8 cellular contexts compared by ENCODE assay signal in genomic region chr19:39409886-39410619, GRCh38. TPM values are rescaled to one million over a fixed set of nuclear protein-coding genes. Genes with fewer than 3 reads are reported as not detected.
DNase-seq lines count a peak whose midpoint lies in the region; ATAC-seq and TF ChIP-seq lines count a peak whose summit lies in the region.

No MANE protein-coding gene starts in this region.

- peaks cover 30% of the 10 kb centered on the region for H3K4me1 ChIP-seq in mucosa of descending colon (ENCODE audit: low read depth)
- H3K4me1 ChIP-seq in subcutaneous abdominal adipose tissue (ENCODE audit: control insufficient read depth in 5 of 5, insufficient read depth in 5 of 5, low read length in 5 of 5): peaks cover 20 to 53% (median 45%) of the 10 kb centered on the region in 5 donors

- POLR2A ChIA-PET in activated CD8-positive, alpha-beta T cell treated with anti-CD3 and anti-CD28 coated beads for 36 hours (lab: Charles Lee): interaction anchor here (0.6 to 4.5 kb wide), 4 partner anchors 13 to 36 kb away, joined by 3 to 50 read pairs (median 6); partner anchors contain the start of genes RPS16 and SUPT5H

- CTCF ChIA-PET in activated CD8-positive, alpha-beta T cell treated with anti-CD3 and anti-CD28 coated beads for 36 hours (lab: Charles Lee): interaction anchor here (3.9 kb wide), 1 partner anchor 12 kb away, joined by 32 read pairs; no protein-coding TSS in a partner anchor

- H3K27me3 Mint-ChIP-seq in activated CD8-positive, alpha-beta T cell treated with anti-CD3 and anti-CD28 coated beads for 36 hours: peaks cover 2% of the 10 kb centered on the region
- peaks cover 37% of the 10 kb centered on the region for H3K27me3 Mint-ChIP-seq in endothelial cell (ENCODE audit: unreplicated experiment)

- H3K9me3 ChIP-seq in mucosa of descending colon (no peaks in the 10 kb centered on the region), subcutaneous abdominal adipose tissue (ENCODE audit: control insufficient read depth in 5 of 5, low read length in 5 of 5) (no peaks in the 10 kb centered on the region)

- peak overlapping the region; percentile 79 for H3K4me3 Mint-ChIP-seq in activated CD8-positive, alpha-beta T cell treated with anti-CD3 and anti-CD28 coated beads for 36 hours
- peak overlapping the region; percentile 90 for H3K4me3 Mint-ChIP-seq in endothelial cell (ENCODE audit: unreplicated experiment)

- H3K9ac ChIP-seq in subcutaneous abdominal adipose tissue (ENCODE audit: low read length in 5 of 5): peak overlapping the region; percentile 12 to 66 (median 49)

- peaks cover 39% of the 10 kb centered on the region for H3K4me1 Mint-ChIP-seq in activated CD8-positive, alpha-beta T cell treated with anti-CD3 and anti-CD28 coated beads for 36 hours (ENCODE audit: low read depth)
- H3K4me1 Mint-ChIP-seq in endothelial cell (ENCODE audit: unreplicated experiment): peaks cover 35% of the 10 kb centered on the region

- H3K36me3 ChIP-seq in mucosa of descending colon (ENCODE audit: low read depth) (no peaks in the 10 kb centered on the region), subcutaneous abdominal adipose tissue (ENCODE audit: control insufficient read depth in 5 of 5, insufficient read depth in 5 of 5, low read length in 5 of 5) (peaks cover 0 to 22% (median 20%) of the 10 kb centered on the region in 5 donors)

- intact Hi-C loops in activated CD8-positive, alpha-beta T cell treated with anti-CD3 and anti-CD28 coated beads for 36 hours (cut with micrococcal nuclease): loop anchor here (5.0 to 10.0 kb wide), 2 partner anchors 73 to 285 kb away; partner anchors contain the start of genes GMFG and PAK4
- intact Hi-C loops in mucosa of descending colon (cut with DNase I, micrococcal nuclease): no loop called here

- H3K36me3 Mint-ChIP-seq in activated CD8-positive, alpha-beta T cell treated with anti-CD3 and anti-CD28 coated beads for 36 hours (ENCODE audit: low read depth): peaks cover 28% of the 10 kb centered on the region
- H3K36me3 Mint-ChIP-seq in endothelial cell (ENCODE audit: low read depth, unreplicated experiment): peaks cover 22% of the 10 kb centered on the region

- H3K27ac ChIP-seq in subcutaneous abdominal adipose tissue (ENCODE audit: low read depth, low read length): peak overlapping the region; percentile 99

- H3K4me3 ChIP-seq in mucosa of descending colon: peak overlapping the region; percentile 92
- H3K4me3 ChIP-seq in subcutaneous abdominal adipose tissue (ENCODE audit: low read depth in 1 of 5, low read length in 5 of 5): peak overlapping the region; percentile 65 to 100 (median 99)

- H3K27ac Mint-ChIP-seq in activated CD8-positive, alpha-beta T cell treated with anti-CD3 and anti-CD28 coated beads for 36 hours: peak overlapping the region; percentile 89
- H3K27ac Mint-ChIP-seq in endothelial cell (ENCODE audit: unreplicated experiment): peak overlapping the region; percentile 89

- TF ChIP-seq CTCF in activated CD8-positive, alpha-beta T cell treated with anti-CD3 and anti-CD28 coated beads for 36 hours (IDR thresholded peaks at IDR 0.05): no peak
- TF ChIP-seq CTCF in endothelial cell (IDR thresholded peaks at IDR 0.05; ENCODE audit: unreplicated experiment): no peak
- TF ChIP-seq CTCF in mucosa of descending colon (IDR thresholded peaks at IDR 0.05): no peak

- H3K9me3 Mint-ChIP-seq in activated CD8-positive, alpha-beta T cell treated with anti-CD3 and anti-CD28 coated beads for 36 hours: no peaks in the 10 kb centered on the region
- no peaks in the 10 kb centered on the region for H3K9me3 Mint-ChIP-seq in endothelial cell (ENCODE audit: unreplicated experiment)

- DNase-seq in NCI-H2196 (lab: John Stamatoyannopoulos, UW; ENCODE audit: unreplicated experiment) (peak; percentile 57), NCI-H2196 treated with DMSO at 0.1 percent for 48 hours (lab: John Stamatoyannopoulos, UW; ENCODE audit: unreplicated experiment) (no peak), NCI-H2171 treated with DMSO at 0.1 percent for 48 hours (lab: John Stamatoyannopoulos, UW) (peak; percentile 66), endothelial cell (ENCODE audit: low spot score) (peak; percentile 51), mucosa of descending colon (peak; percentile 75 to 90 (median 83))
- DNase-seq in activated CD8-positive, alpha-beta T cell treated with anti-CD3 and anti-CD28 coated beads for 36 hours: peak; percentile 82

- peak; percentile 21 for ATAC-seq in activated CD8-positive, alpha-beta T cell treated with anti-CD3 and anti-CD28 coated beads for 36 hours
- ATAC-seq in mucosa of descending colon (peak; percentile 15), GM18511 (IDR thresholded peaks at IDR 0.05; ENCODE audit: unreplicated experiment) (no peak)

- peaks cover 0 to 4% (median 0%) of the 10 kb centered on the region in 5 donors for H3K27me3 ChIP-seq in subcutaneous abdominal adipose tissue (ENCODE audit: control insufficient read depth in 5 of 5, insufficient read depth in 4 of 5, low read length in 5 of 5)

RNA-seq across cellular contexts. Expression of gene PLEKHG2, which starts 2.4 kb away (rescaled TPM):
- 10 to 100 TPM; 35.9 to 42.8 TPM for total RNA-seq in activated CD8-positive, alpha-beta T cell treated with anti-CD3 and anti-CD28 coated beads for 36 hours
- total RNA-seq in endothelial cell (ENCODE audit: unreplicated experiment) (172 TPM), mucosa of descending colon (10 to 100 TPM in 2 of 3 donors, 1 to 10 TPM in 1; 6.5 to 26.7 (median 17.9) TPM)

RNA-seq across cellular contexts. Expression of gene ZFP36, which starts 3.4 kb away (rescaled TPM):
- total RNA-seq in activated CD8-positive, alpha-beta T cell treated with anti-CD3 and anti-CD28 coated beads for 36 hours: 10 to 100 TPM; 74.6 to 80.3 TPM
- total RNA-seq in endothelial cell (ENCODE audit: unreplicated experiment): 10.2 TPM
- total RNA-seq in mucosa of descending colon: 100 to 1,000 TPM; 200 to 236 (median 235) TPM

RNA-seq across cellular contexts. Expression of gene MED29, which starts 18.9 kb away (rescaled TPM):
- 10 to 100 TPM; 19.5 to 19.8 TPM for total RNA-seq in activated CD8-positive, alpha-beta T cell treated with anti-CD3 and anti-CD28 coated beads for 36 hours
- total RNA-seq in endothelial cell (ENCODE audit: unreplicated experiment) (32.4 TPM), mucosa of descending colon (10 to 100 TPM; 28.4 to 31.2 (median 28.8) TPM)

RNA-seq across cellular contexts. Expression of gene PAF1, which starts 19.1 kb away (rescaled TPM):
- total RNA-seq in activated CD8-positive, alpha-beta T cell treated with anti-CD3 and anti-CD28 coated beads for 36 hours: 10 to 100 TPM; 35.5 to 36.5 TPM
- total RNA-seq in endothelial cell (ENCODE audit: unreplicated experiment) (31.7 TPM), mucosa of descending colon (10 to 100 TPM; 28.1 to 44.8 (median 32.3) TPM)

RNA-seq across cellular contexts. Expression of gene RPS16, which starts 25.7 kb away (rescaled TPM):
- total RNA-seq in activated CD8-positive, alpha-beta T cell treated with anti-CD3 and anti-CD28 coated beads for 36 hours: 1,000 to 10,000 TPM; 3,249 to 3,324 TPM
- total RNA-seq in endothelial cell (ENCODE audit: unreplicated experiment) (2,151 TPM), mucosa of descending colon (1,000 to 10,000 TPM; 1,270 to 1,804 (median 1,507) TPM)
